In genomic region chr17:38557836-38558750, GRCh38 we compare ENCODE assay signal across 8 cellular contexts. TPM values are rescaled to one million over a fixed set of nuclear protein-coding genes. Genes with fewer than 3 reads are reported as not detected.
A peak's percentile ranks its signal among the peaks of the same experiment; 100 is the strongest.
DNase-seq lines count a peak whose midpoint lies in the region; ATAC-seq and TF ChIP-seq lines count a peak whose summit lies in the region.

No MANE protein-coding gene starts in this region.

- H3K27me3 ChIP-seq in A673 (replicated peaks; ENCODE audit: insufficient read depth, low read depth, low read length, poor library complexity) = no peaks in the 10 kb centered on the region

- BruUV-seq in A673 (replicated peaks; lab: Mats Ljungman, UMichigan) = no TSS peak

- intact Hi-C loops in A673 (cut with micrococcal nuclease; ENCODE audit: unreplicated experiment) = loop anchor here (5.0 kb wide), 1 partner anchor 109 kb away; no protein-coding TSS in a partner anchor

- POLR2A ChIA-PET in A673 (lab: Charles Lee; ENCODE audit: low non-redundant PET) = interaction anchor here (0.6 kb wide), 1 partner anchor 132 kb away, joined by 3 read pairs; no protein-coding TSS in a partner anchor

- CTCF ChIA-PET in A673 (lab: Charles Lee) = interaction anchor here (1.0 to 1.9 kb wide), 6 partner anchors 26 to 111 kb away, joined by 4 to 19 read pairs (median 9); partner anchors contain the start of gene SRCIN1

- H3K9me3 ChIP-seq in A673 (ENCODE audit: low read depth, low read length, poor library complexity, severe bottlenecking) = no peaks in the 10 kb centered on the region

- peak; percentile 91 for DNase-seq in A673 (ENCODE audit: low spot score)
- peak; percentile 93 for DNase-seq in NCI-H526 treated with DMSO at 0.1 percent for 48 hours (lab: John Stamatoyannopoulos, UW)
- peak; percentile 88 for DNase-seq in activated CD4-positive, alpha-beta T cell treated with anti-CD3 and anti-CD28 coated beads, Interleukin-2, amount 50 U/mL, for 1 hour
- peak; percentile 45 for DNase-seq in cortex of kidney (lab: John Stamatoyannopoulos, UW)
- DNase-seq in left kidney (ENCODE audit: low read depth, low spot score) = peak; percentile 96
- peak; percentile 74 to 89 (median 87) for DNase-seq in stimulated activated CD4-positive, alpha-beta T cell treated with anti-CD3 and anti-CD28 coated beads, Interleukin-1b, Interleukin-23, amount 100 ng/mL, for 24 hours (ENCODE audit: low read depth in 4 of 4, low spot score in 1 of 4)

- no peaks in the 10 kb centered on the region for H3K36me3 ChIP-seq in A673 (ENCODE audit: insufficient read depth, low read length, poor library complexity, severe bottlenecking)

- no peak overlapping the region for H3K27ac ChIP-seq in A673 (ENCODE audit: low read depth, low read length, poor library complexity, severe bottlenecking)

- H3K4me3 ChIP-seq in A673 (ENCODE audit: low read depth, low read length, poor library complexity, severe bottlenecking) = peak overlapping the region; percentile 44

- peaks cover 8% of the 10 kb centered on the region for H3K4me1 ChIP-seq in A673 (ENCODE audit: insufficient read depth, low read length, poor library complexity, severe bottlenecking)

- peak; percentile 82 for TF ChIP-seq CTCF in A673 (conservative IDR thresholded peaks at IDR 0.05; ENCODE audit: low read depth, low read length)

- peak; percentile 65 for ATAC-seq in GM18861 (IDR thresholded peaks at IDR 0.05; ENCODE audit: unreplicated experiment)
- ATAC-seq in HG03521 (IDR thresholded peaks at IDR 0.05; ENCODE audit: unreplicated experiment) = peak; percentile 67

RNA-seq across cellular contexts. Expression of gene SRCIN1, which starts 47.7 kb away (rescaled TPM):
- 1.6 and 3.5 TPM in 2 replicates for total RNA-seq in A673 (2021)

Comparison
In these comparisons a context has a peak if more than half of its experiments do, and no peak if none do; other contexts are left out.
1. DNase-seq: peak in every context shown above with its lines; median percentile 96 in left kidney; 93 in NCI-H526 treated with DMSO at 0.1 percent for 48 hours; 91 in A673; 88 in activated CD4-positive, alpha-beta T cell treated with anti-CD3 and anti-CD28 coated beads, Interleukin-2, amount 50 U/mL, for 1 hour; 87 in stimulated activated CD4-positive, alpha-beta T cell treated with anti-CD3 and anti-CD28 coated beads, Interleukin-1b, Interleukin-23, amount 100 ng/mL, for 24 hours; 45 in cortex of kidney.